1 cellular context compared by ENCODE assay signal in genomic region chr22:20265772-20266666, GRCh38.
TF ChIP-seq lines count a peak whose summit lies in the region.

No MANE protein-coding gene starts in this region.

TF ChIP-seq in HepG2, 621 proteins besides CTCF, POLR2A, EP300 and RAD21:
- TF ChIP-seq ZNF629 (CRISPR knock-in tag; conservative IDR thresholded peaks at IDR 0.05), result peak; percentile 42; the same call in 1 of the 2 replicates
